In genomic region chr11:117073539-117073938, GRCh38 we compare ENCODE assay signal across 16 cellular contexts. TPM values are rescaled to one million over a fixed set of nuclear protein-coding genes. Genes with fewer than 3 reads are reported as not detected.
DNase-seq lines count a peak whose midpoint lies in the region; ATAC-seq, FAIRE-seq and TF ChIP-seq lines count a peak whose summit lies in the region.
"Had no signal": no experiment of that assay in that cellular context is flagged by ENCODE, and none has a peak within 500 bp of the region (broad histone marks: within the 10 kb centered on the region; RNA-seq: fewer than 3 reads in every experiment).

No MANE protein-coding gene starts in this region.

- DNase-seq in activated CD8-positive, alpha-beta memory T cell treated with anti-CD3 and anti-CD28 coated beads, Interleukin-2, amount 10 ng/mL, durations not matched to agents 7 days and 5 days = no peak
- DNase-seq in activated CD8-positive, alpha-beta memory T cell treated with anti-CD3 and anti-CD28 coated beads, Interleukin-2, amount 50 U/mL, for 4 hours = no peak
- DNase-seq in activated B cell treated with CpG ODN at 0.5 μM for 24 hours (no peak), esophagus squamous epithelium (lab: John Stamatoyannopoulos, UW) (no peak), pancreas (no peak)
- DNase-seq: activated gamma-delta T cell, DND-41, KG1, NCI-H2081 treated with DMSO at 0.1 percent for 48 hours, spleen, WERI-Rb-1 had no signal

- H3K36me3 ChIP-seq in esophagus squamous epithelium (no peaks in the 10 kb centered on the region), pancreas (no peaks in the 10 kb centered on the region)
- H3K36me3 ChIP-seq: spleen, WERI-Rb-1 had no signal

- TF ChIP-seq CTCF in activated B cell treated with CpG ODN at 0.5 μM for 24 hours (IDR thresholded peaks at IDR 0.05) (no peak), esophagus squamous epithelium (IDR thresholded peaks at IDR 0.05) (no peak), pancreas (IDR thresholded peaks at IDR 0.05) (no peak)

- TF ChIP-seq POLR2A in esophagus squamous epithelium (IDR thresholded peaks at IDR 0.05) = no peak

- H3K4me3 ChIP-seq in esophagus squamous epithelium (no peak overlapping the region), pancreas (no peak overlapping the region)
- H3K4me3 ChIP-seq: spleen had no signal

- no peaks in the 10 kb centered on the region for H3K27me3 Mint-ChIP-seq in activated CD8-positive, alpha-beta memory T cell treated with anti-CD3 and anti-CD28 coated beads, Interleukin-2, amount 10 ng/mL, durations not matched to agents 7 days and 5 days
- no peaks in the 10 kb centered on the region for H3K27me3 Mint-ChIP-seq in activated B cell treated with CpG ODN at 0.5 μM for 24 hours
- H3K27me3 Mint-ChIP-seq in stimulated activated naive CD8-positive, alpha-beta T cell treated with anti-CD3 and anti-CD28 coated beads, Interleukin-15, Interleukin-2, amounts not matched to agents 100 ng/mL and 50 ng/mL, for 24 hours = no peaks in the 10 kb centered on the region

- no peaks in the 10 kb centered on the region for H3K27me3 ChIP-seq in esophagus squamous epithelium
- H3K27me3 ChIP-seq in pancreas = no peaks in the 10 kb centered on the region
- H3K27me3 ChIP-seq: spleen had no signal

- H3K9me3 ChIP-seq in esophagus squamous epithelium (no peaks in the 10 kb centered on the region), pancreas (no peaks in the 10 kb centered on the region)
- H3K9me3 ChIP-seq: spleen had no signal

- peak; percentile 62 for ATAC-seq in activated CD8-positive, alpha-beta memory T cell treated with anti-CD3 and anti-CD28 coated beads, Interleukin-2, amount 10 ng/mL, durations not matched to agents 7 days and 5 days
- ATAC-seq in activated B cell treated with CpG ODN at 0.5 μM for 24 hours (ENCODE audit: low read depth) (no peak), GM21717 (IDR thresholded peaks at IDR 0.05; ENCODE audit: unreplicated experiment) (no peak), GM18858 (IDR thresholded peaks at IDR 0.05; ENCODE audit: unreplicated experiment) (no peak), pancreas (no peak)

- CTCF ChIA-PET in activated CD8-positive, alpha-beta memory T cell treated with anti-CD3 and anti-CD28 coated beads, Interleukin-2, amount 10 ng/mL, durations not matched to agents 7 days and 5 days (lab: Charles Lee) = interaction anchor here (0.6 to 1.5 kb wide), 4 partner anchors 10 to 237 kb away, joined by 3 to 5 read pairs (median 3); no protein-coding TSS in a partner anchor
- CTCF ChIA-PET in activated B cell treated with CpG ODN at 0.5 μM for 24 hours (lab: Charles Lee) = no interaction called here

- H3K4me1 Mint-ChIP-seq in activated CD8-positive, alpha-beta memory T cell treated with anti-CD3 and anti-CD28 coated beads, Interleukin-2, amount 10 ng/mL, durations not matched to agents 7 days and 5 days = peaks cover 48% of the 10 kb centered on the region
- H3K4me1 Mint-ChIP-seq in activated B cell treated with CpG ODN at 0.5 μM for 24 hours = peaks cover 76% of the 10 kb centered on the region
- H3K4me1 Mint-ChIP-seq in stimulated activated naive CD8-positive, alpha-beta T cell treated with anti-CD3 and anti-CD28 coated beads, Interleukin-15, Interleukin-2, amounts not matched to agents 100 ng/mL and 50 ng/mL, for 24 hours (ENCODE audit: low read depth) = peaks cover 78% of the 10 kb centered on the region

- peaks cover 9% of the 10 kb centered on the region for H3K36me3 Mint-ChIP-seq in activated CD8-positive, alpha-beta memory T cell treated with anti-CD3 and anti-CD28 coated beads, Interleukin-2, amount 10 ng/mL, durations not matched to agents 7 days and 5 days
- peaks cover 7% of the 10 kb centered on the region for H3K36me3 Mint-ChIP-seq in activated B cell treated with CpG ODN at 0.5 μM for 24 hours (ENCODE audit: low read depth)
- H3K36me3 Mint-ChIP-seq in stimulated activated naive CD8-positive, alpha-beta T cell treated with anti-CD3 and anti-CD28 coated beads, Interleukin-15, Interleukin-2, amounts not matched to agents 100 ng/mL and 50 ng/mL, for 24 hours (ENCODE audit: low read depth) = no peaks in the 10 kb centered on the region

- peak overlapping the region; percentile 54 for H3K27ac Mint-ChIP-seq in activated CD8-positive, alpha-beta memory T cell treated with anti-CD3 and anti-CD28 coated beads, Interleukin-2, amount 10 ng/mL, durations not matched to agents 7 days and 5 days
- H3K27ac Mint-ChIP-seq in activated B cell treated with CpG ODN at 0.5 μM for 24 hours = peak overlapping the region; percentile 30
- H3K27ac Mint-ChIP-seq in stimulated activated naive CD8-positive, alpha-beta T cell treated with anti-CD3 and anti-CD28 coated beads, Interleukin-15, Interleukin-2, amounts not matched to agents 100 ng/mL and 50 ng/mL, for 24 hours = peak overlapping the region; percentile 76

- no peak overlapping the region for H3K4me3 Mint-ChIP-seq in activated CD8-positive, alpha-beta memory T cell treated with anti-CD3 and anti-CD28 coated beads, Interleukin-2, amount 10 ng/mL, durations not matched to agents 7 days and 5 days
- H3K4me3 Mint-ChIP-seq in activated B cell treated with CpG ODN at 0.5 μM for 24 hours = no peak overlapping the region
- H3K4me3 Mint-ChIP-seq in stimulated activated naive CD8-positive, alpha-beta T cell treated with anti-CD3 and anti-CD28 coated beads, Interleukin-15, Interleukin-2, amounts not matched to agents 100 ng/mL and 50 ng/mL, for 24 hours = peak overlapping the region; percentile 22
- H3K4me3 Mint-ChIP-seq: nephron had no signal

- H3K9me3 Mint-ChIP-seq in activated CD8-positive, alpha-beta memory T cell treated with anti-CD3 and anti-CD28 coated beads, Interleukin-2, amount 10 ng/mL, durations not matched to agents 7 days and 5 days (ENCODE audit: low read depth) = no peaks in the 10 kb centered on the region
- H3K9me3 Mint-ChIP-seq in activated B cell treated with CpG ODN at 0.5 μM for 24 hours = no peaks in the 10 kb centered on the region
- no peaks in the 10 kb centered on the region for H3K9me3 Mint-ChIP-seq in stimulated activated naive CD8-positive, alpha-beta T cell treated with anti-CD3 and anti-CD28 coated beads, Interleukin-15, Interleukin-2, amounts not matched to agents 100 ng/mL and 50 ng/mL, for 24 hours
- H3K9me3 Mint-ChIP-seq: nephron had no signal

- intact Hi-C loops in activated B cell treated with CpG ODN at 0.5 μM for 24 hours (cut with micrococcal nuclease) = loop anchor here (1.0 kb wide), 1 partner anchor 9 kb away; no protein-coding TSS in a partner anchor
- intact Hi-C loops in esophagus squamous epithelium (cut with DNase I) = no loop called here
- intact Hi-C loops in pancreas (cut with DNase I) = no loop called here

- FAIRE-seq in pancreas (lab: Jason Lieb, UNC) = no peak
- FAIRE-seq: colon had no signal

- peak overlapping the region; percentile 56 to 72 (median 66) for H3K27ac ChIP-seq in esophagus squamous epithelium
- peak overlapping the region in 1 of 4 donors; percentile 35 for H3K27ac ChIP-seq in pancreas
- H3K27ac ChIP-seq: WERI-Rb-1 had no signal

- POLR2A ChIA-PET in activated B cell treated with CpG ODN at 0.5 μM for 24 hours (lab: Charles Lee) = interaction anchor here (0.9 to 1.4 kb wide), 4 partner anchors 9 to 95 kb away, joined by 3 to 5 read pairs (median 3); no protein-coding TSS in a partner anchor

- 5 to 23% methylated on average over 2 of the region's 2 CpGs for WGBS in esophagus squamous epithelium, 2 donors
- whole genome bisulfite sequencing in pancreas, 2 donors = 46 to 83% methylated on average over 2 of the region's 2 CpGs

- H3K4me1 ChIP-seq in esophagus squamous epithelium (peaks cover 31 to 80% (median 60%) of the 10 kb centered on the region in 3 donors), pancreas (peaks cover 14 to 46% (median 30%) of the 10 kb centered on the region in 3 donors)

RNA-seq across cellular contexts. Expression of gene SIK3, which starts 24.7 kb away (rescaled TPM):
- total RNA-seq in activated CD8-positive, alpha-beta memory T cell treated with anti-CD3 and anti-CD28 coated beads, Interleukin-2, amount 10 ng/mL, durations not matched to agents 7 days and 5 days = 10 to 100 TPM; 31.0 to 38.3 TPM
- total RNA-seq in activated B cell treated with CpG ODN at 0.5 μM for 24 hours (75.0 and 88.4 TPM in 2 replicates), esophagus squamous epithelium (10 to 100 TPM; 16.2 to 35.1 (median 20.3) TPM), pancreas (10 to 100 TPM; 22.5 to 27.3 (median 25.2) TPM)
- polyA plus RNA-seq in pancreas = 10 to 100 TPM; 11.1 to 16.2 TPM
